Comparison of ENCODE assay signal across 1 cellular context in genomic region chr15:39059886-39060285, GRCh38.
TF ChIP-seq lines count a peak whose summit lies in the region.

No MANE protein-coding gene starts in this region.

TF ChIP-seq in IMR-90, 13 proteins besides CTCF, POLR2A, EP300 and RAD21 (continued from another document):
- TF ChIP-seq, protein P1, sequence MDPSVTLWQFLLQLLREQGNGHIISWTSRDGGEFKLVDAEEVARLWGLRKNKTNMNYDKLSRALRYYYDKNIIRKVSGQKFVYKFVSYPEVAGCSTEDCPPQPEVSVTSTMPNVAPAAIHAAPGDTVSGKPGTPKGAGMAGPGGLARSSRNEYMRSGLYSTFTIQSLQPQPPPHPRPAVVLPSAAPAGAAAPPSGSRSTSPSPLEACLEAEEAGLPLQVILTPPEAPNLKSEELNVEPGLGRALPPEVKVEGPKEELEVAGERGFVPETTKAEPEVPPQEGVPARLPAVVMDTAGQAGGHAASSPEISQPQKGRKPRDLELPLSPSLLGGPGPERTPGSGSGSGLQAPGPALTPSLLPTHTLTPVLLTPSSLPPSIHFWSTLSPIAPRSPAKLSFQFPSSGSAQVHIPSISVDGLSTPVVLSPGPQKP (IDR thresholded peaks at IDR 0.05; ENCODE audit: borderline replicate concordance, low read depth, low read length) = no peak
- no peak for TF ChIP-seq MAFK (IDR thresholded peaks at IDR 0.05; ENCODE audit: low read depth, low read length)
